1 cellular context compared by ENCODE assay signal in the genomic region with DNA sequence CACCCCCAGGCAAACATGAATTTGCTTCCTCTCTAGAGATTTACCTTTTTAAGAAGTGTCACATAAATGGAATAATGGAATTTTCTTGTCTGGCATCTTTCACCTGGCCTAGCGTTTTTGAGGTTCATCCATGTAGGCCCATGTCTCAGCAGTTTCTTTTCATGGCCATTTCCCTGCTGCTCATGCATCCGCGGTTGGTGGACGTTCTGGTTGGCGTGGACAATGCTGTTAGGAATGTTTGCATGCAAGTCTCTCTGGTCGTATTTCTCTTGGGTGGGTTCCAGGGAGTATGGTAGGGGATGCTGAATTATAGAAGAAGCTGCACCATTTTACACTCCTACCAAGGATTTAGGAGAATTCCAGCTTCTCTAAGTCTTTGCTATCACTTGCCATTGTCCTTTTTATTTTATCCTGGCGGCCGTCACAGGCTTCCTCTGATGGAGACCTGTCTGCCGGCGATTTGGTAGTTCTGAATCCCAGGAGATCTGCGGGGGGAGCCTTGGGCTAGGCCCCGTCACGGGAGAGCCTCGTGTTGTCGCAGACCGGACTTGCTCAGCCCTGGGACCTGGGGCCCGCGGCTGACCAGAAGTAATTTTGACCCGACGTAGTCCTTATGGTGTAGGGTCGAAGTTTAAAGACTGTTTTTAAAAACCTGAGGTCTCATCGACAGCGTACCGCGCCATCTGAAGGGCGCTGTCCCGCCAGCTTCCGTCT.
TF ChIP-seq lines count a peak whose summit lies in the region.

No MANE protein-coding gene starts in this region.

TF ChIP-seq in K562, 482 proteins besides CTCF, POLR2A, EP300 and RAD21 (continued from another document and continues in another):
- no peak for TF ChIP-seq ZNF77 (CRISPR knock-in tag; IDR thresholded peaks at IDR 0.05)
- TF ChIP-seq, protein P1, sequence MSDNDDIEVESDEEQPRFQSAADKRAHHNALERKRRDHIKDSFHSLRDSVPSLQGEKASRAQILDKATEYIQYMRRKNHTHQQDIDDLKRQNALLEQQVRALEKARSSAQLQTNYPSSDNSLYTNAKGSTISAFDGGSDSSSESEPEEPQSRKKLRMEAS (CRISPR knock-in tag; IDR thresholded peaks at IDR 0.05), result peak; percentile 59; the same call in 1 of the 2 replicates
- no peak for TF ChIP-seq WHSC1 (IDR thresholded peaks at IDR 0.05; ENCODE audit: low read length)
- no peak for TF ChIP-seq RBM34 (IDR thresholded peaks at IDR 0.05; ENCODE audit: borderline replicate concordance, insufficient read depth, low read length)
- no peak for TF ChIP-seq HNRNPH1 (optimal IDR thresholded peaks at IDR 0.05; ENCODE audit: low read depth, low read length)
- TF ChIP-seq RB1 (IDR thresholded peaks at IDR 0.05; ENCODE audit: low read depth), result peak; percentile 36; the same call in 1 of the 2 replicates
- peak; percentile 66; the same call in 1 of the 2 replicates for TF ChIP-seq BHLHE40 (IDR thresholded peaks at IDR 0.05; ENCODE audit: low read length)
- TF ChIP-seq ETV1 (tag; conservative IDR thresholded peaks at IDR 0.05; ENCODE audit: low read depth), result 0 out of 2 replicates have a peak, but pooled peaks have one; percentile 26
- no peak for TF ChIP-seq ZNF644 (tag; IDR thresholded peaks at IDR 0.05; ENCODE audit: low read depth)
- TF ChIP-seq ZNF316 (IDR thresholded peaks at IDR 0.05), result no peak
- TF ChIP-seq, protein P2, sequence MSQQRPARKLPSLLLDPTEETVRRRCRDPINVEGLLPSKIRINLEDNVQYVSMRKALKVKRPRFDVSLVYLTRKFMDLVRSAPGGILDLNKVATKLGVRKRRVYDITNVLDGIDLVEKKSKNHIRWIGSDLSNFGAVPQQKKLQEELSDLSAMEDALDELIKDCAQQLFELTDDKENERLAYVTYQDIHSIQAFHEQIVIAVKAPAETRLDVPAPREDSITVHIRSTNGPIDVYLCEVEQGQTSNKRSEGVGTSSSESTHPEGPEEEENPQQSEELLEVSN (IDR thresholded peaks at IDR 0.05; ENCODE audit: borderline replicate concordance in 1 of 2, extremely low read depth in 1 of 2, insufficient read depth in 1 of 2, insufficient read length in 1 of 2, low read depth in 1 of 2, low read length in 1 of 2, poor library complexity in 1 of 2, severe bottlenecking in 1 of 2), result peak; percentile 27 to 57
- TF ChIP-seq DNMT1 (IDR thresholded peaks at IDR 0.05), result no peak
- no peak for TF ChIP-seq ZNF507 (tag; conservative IDR thresholded peaks at IDR 0.05)
- TF ChIP-seq, protein P3, sequence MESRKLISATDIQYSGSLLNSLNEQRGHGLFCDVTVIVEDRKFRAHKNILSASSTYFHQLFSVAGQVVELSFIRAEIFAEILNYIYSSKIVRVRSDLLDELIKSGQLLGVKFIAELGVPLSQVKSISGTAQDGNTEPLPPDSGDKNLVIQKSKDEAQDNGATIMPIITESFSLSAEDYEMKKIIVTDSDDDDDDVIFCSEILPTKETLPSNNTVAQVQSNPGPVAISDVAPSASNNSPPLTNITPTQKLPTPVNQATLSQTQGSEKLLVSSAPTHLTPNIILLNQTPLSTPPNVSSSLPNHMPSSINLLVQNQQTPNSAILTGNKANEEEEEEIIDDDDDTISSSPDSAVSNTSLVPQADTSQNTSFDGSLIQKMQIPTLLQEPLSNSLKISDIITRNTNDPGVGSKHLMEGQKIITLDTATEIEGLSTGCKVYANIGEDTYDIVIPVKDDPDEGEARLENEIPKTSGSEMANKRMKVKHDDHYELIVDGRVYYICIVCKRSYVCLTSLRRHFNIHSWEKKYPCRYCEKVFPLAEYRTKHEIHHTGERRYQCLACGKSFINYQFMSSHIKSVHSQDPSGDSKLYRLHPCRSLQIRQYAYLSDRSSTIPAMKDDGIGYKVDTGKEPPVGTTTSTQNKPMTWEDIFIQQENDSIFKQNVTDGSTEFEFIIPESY (CRISPR knock-in tag; IDR thresholded peaks at IDR 0.05), result no peak; the same call in 1 of the 2 replicates
- 0 out of 2 replicates have a peak, but pooled peaks have one; percentile 15 for TF ChIP-seq NFE2 (IDR thresholded peaks at IDR 0.05; ENCODE audit: low read depth)
- no peak for TF ChIP-seq IFI16 (CRISPR knock-in tag; IDR thresholded peaks at IDR 0.05)
- no peak for TF ChIP-seq KLF1 (tag; IDR thresholded peaks at IDR 0.05)
- TF ChIP-seq, protein P4, sequence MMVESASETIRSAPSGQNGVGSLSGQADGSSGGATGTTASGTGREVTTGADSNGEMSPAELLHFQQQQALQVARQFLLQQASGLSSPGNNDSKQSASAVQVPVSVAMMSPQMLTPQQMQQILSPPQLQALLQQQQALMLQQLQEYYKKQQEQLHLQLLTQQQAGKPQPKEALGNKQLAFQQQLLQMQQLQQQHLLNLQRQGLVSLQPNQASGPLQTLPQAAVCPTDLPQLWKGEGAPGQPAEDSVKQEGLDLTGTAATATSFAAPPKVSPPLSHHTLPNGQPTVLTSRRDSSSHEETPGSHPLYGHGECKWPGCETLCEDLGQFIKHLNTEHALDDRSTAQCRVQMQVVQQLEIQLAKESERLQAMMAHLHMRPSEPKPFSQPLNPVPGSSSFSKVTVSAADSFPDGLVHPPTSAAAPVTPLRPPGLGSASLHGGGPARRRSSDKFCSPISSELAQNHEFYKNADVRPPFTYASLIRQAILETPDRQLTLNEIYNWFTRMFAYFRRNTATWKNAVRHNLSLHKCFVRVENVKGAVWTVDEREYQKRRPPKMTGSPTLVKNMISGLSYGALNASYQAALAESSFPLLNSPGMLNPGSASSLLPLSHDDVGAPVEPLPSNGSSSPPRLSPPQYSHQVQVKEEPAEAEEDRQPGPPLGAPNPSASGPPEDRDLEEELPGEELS (CRISPR knock-in tag; IDR thresholded peaks at IDR 0.05; ENCODE audit: borderline replicate concordance), result no peak
- TF ChIP-seq ATF1 (CRISPR knock-in tag; IDR thresholded peaks at IDR 0.05), result no peak
- peak; percentile 47 for TF ChIP-seq ATF1 (tag; IDR thresholded peaks at IDR 0.05)
- TF ChIP-seq, protein P5, sequence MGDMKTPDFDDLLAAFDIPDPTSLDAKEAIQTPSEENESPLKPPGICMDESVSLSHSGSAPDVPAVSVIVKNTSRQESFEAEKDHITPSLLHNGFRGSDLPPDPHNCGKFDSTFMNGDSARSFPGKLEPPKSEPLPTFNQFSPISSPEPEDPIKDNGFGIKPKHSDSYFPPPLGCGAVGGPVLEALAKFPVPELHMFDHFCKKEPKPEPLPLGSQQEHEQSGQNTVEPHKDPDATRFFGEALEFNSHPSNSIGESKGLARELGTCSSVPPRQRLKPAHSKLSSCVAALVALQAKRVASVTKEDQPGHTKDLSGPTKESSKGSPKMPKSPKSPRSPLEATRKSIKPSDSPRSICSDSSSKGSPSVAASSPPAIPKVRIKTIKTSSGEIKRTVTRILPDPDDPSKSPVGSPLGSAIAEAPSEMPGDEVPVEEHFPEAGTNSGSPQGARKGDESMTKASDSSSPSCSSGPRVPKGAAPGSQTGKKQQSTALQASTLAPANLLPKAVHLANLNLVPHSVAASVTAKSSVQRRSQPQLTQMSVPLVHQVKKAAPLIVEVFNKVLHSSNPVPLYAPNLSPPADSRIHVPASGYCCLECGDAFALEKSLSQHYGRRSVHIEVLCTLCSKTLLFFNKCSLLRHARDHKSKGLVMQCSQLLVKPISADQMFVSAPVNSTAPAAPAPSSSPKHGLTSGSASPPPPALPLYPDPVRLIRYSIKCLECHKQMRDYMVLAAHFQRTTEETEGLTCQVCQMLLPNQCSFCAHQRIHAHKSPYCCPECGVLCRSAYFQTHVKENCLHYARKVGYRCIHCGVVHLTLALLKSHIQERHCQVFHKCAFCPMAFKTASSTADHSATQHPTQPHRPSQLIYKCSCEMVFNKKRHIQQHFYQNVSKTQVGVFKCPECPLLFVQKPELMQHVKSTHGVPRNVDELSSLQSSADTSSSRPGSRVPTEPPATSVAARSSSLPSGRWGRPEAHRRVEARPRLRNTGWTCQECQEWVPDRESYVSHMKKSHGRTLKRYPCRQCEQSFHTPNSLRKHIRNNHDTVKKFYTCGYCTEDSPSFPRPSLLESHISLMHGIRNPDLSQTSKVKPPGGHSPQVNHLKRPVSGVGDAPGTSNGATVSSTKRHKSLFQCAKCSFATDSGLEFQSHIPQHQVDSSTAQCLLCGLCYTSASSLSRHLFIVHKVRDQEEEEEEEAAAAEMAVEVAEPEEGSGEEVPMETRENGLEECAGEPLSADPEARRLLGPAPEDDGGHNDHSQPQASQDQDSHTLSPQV (IDR thresholded peaks at IDR 0.05), result peak; percentile 56
- TF ChIP-seq SREBF1 (IDR thresholded peaks at IDR 0.05; ENCODE audit: borderline replicate concordance, low read depth, low read length), result no peak
- no peak for TF ChIP-seq ARID1B (IDR thresholded peaks at IDR 0.05)
- peak; percentile 73 for TF ChIP-seq MYC (IDR thresholded peaks at IDR 0.05; ENCODE audit: low read depth, low read length)
- TF ChIP-seq MYC (CRISPR knock-in tag; IDR thresholded peaks at IDR 0.05; ENCODE audit: borderline replicate concordance, low read depth), result no peak
- no peak for TF ChIP-seq NR1H2 (CRISPR knock-in tag; IDR thresholded peaks at IDR 0.05)
- TF ChIP-seq CHD1 (IDR thresholded peaks at IDR 0.05; ENCODE audit: low read length), result peak; percentile 12
- peak in 1 of 3 experiments; percentile 3 for TF ChIP-seq YY1 (IDR thresholded peaks at IDR 0.05; ENCODE audit: borderline replicate concordance in 1 of 3, control insufficient read depth in 1 of 3, extremely low read depth in 1 of 3, insufficient read depth in 3 of 3, insufficient read length in 1 of 3, insufficient replicate concordance in 2 of 3, low read depth in 1 of 3, low read length in 2 of 3)
- no peak for TF ChIP-seq POLR2AphosphoS2 (IDR thresholded peaks at IDR 0.05; ENCODE audit: low read length)
- TF ChIP-seq, protein P6, sequence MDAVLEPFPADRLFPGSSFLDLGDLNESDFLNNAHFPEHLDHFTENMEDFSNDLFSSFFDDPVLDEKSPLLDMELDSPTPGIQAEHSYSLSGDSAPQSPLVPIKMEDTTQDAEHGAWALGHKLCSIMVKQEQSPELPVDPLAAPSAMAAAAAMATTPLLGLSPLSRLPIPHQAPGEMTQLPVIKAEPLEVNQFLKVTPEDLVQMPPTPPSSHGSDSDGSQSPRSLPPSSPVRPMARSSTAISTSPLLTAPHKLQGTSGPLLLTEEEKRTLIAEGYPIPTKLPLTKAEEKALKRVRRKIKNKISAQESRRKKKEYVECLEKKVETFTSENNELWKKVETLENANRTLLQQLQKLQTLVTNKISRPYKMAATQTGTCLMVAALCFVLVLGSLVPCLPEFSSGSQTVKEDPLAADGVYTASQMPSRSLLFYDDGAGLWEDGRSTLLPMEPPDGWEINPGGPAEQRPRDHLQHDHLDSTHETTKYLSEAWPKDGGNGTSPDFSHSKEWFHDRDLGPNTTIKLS (IDR thresholded peaks at IDR 0.05; ENCODE audit: borderline replicate concordance, low read depth), result peak; percentile 34; the same call in 1 of the 2 replicates
- TF ChIP-seq ZFP30 (CRISPR knock-in tag; IDR thresholded peaks at IDR 0.05; ENCODE audit: borderline replicate concordance), result no peak
- TF ChIP-seq ESRRA (IDR thresholded peaks at IDR 0.05; ENCODE audit: borderline replicate concordance, low read depth), result 0 out of 2 replicates have a peak, but pooled peaks have one; percentile 14
- 0 out of 2 replicates have a peak, but pooled peaks have one; percentile 22 for TF ChIP-seq GTF2F1 (IDR thresholded peaks at IDR 0.05; ENCODE audit: low read depth, low read length)
- no peak for TF ChIP-seq ZNF282 (CRISPR knock-in tag; IDR thresholded peaks at IDR 0.05)
- TF ChIP-seq ZNF217 (CRISPR knock-in tag; IDR thresholded peaks at IDR 0.05), result no peak
- TF ChIP-seq NR2C2 (CRISPR knock-in tag; IDR thresholded peaks at IDR 0.05), result no peak
- peak; percentile 71; the same call in 1 of the 2 replicates for TF ChIP-seq NR2C2 (tag; IDR thresholded peaks at IDR 0.05)
- no peak for TF ChIP-seq TBP (optimal IDR thresholded peaks at IDR 0.05; ENCODE audit: low read depth, low read length)
